In the genomic region with DNA sequence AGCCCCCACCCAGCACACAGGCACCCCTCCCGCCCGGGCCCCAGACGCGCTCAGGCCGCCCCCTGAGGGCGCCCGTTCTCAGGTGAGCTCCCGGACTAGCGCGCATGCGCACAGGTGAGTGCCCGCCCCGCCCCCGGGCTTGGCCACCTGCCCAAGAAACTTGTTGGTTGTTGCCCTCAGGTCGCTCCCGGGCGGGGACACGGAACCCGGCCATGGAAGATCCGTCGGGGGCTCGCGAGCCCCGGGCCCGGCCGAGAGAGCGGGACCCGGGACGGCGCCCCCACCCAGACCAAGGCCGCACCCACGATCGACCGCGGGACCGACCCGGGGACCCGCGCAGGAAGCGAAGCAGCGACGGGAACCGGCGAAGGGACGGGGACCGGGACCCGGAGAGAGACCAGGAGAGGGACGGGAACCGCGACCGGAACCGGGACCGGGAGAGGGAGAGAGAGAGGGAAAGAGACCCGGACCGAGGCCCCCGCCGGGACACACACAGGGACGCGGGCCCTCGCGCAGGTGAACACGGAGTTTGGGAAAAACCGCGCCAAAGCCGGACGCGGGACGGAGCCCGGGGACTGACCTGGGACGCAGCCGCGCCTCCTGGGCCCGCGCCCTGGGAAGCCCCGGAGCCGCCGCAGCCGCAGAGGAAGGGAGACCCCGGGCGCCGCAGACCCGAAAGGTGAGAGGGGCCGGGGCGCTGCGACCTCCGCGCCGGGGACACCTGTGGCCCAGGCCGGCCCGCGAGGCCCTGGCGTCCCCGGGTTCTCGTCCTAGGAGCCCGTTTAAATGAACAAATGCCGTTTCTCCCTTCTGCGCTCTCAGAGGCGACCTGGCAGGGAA, we compare ENCODE assay signal across 10 cellular contexts. TPM values are rescaled to one million over a fixed set of nuclear protein-coding genes. Genes with fewer than 3 reads are reported as not detected.
DNase-seq lines count a peak whose midpoint lies in the region; ATAC-seq and TF ChIP-seq lines count a peak whose summit lies in the region.
"Had no signal": no experiment of that assay in that cellular context is flagged by ENCODE, and none has a peak within 500 bp of the region (broad histone marks: within the 10 kb centered on the region; RNA-seq: fewer than 3 reads in every experiment).

A gene with protein sequence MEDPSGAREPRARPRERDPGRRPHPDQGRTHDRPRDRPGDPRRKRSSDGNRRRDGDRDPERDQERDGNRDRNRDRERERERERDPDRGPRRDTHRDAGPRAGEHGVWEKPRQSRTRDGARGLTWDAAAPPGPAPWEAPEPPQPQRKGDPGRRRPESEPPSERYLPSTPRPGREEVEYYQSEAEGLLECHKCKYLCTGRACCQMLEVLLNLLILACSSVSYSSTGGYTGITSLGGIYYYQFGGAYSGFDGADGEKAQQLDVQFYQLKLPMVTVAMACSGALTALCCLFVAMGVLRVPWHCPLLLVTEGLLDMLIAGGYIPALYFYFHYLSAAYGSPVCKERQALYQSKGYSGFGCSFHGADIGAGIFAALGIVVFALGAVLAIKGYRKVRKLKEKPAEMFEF (plus strand): TSS at position 167 of the 840 bp plus-strand sequence. CDS start 46 bp downstream, at position 213.

- POLR2A ChIA-PET in CD4-positive, alpha-beta memory T cell (lab: Charles Lee; ENCODE audit: partially characterized antibody): interaction anchor here (0.6 kb wide), 1 partner anchor 61 kb away, joined by 3 read pairs; no protein-coding TSS in a partner anchor

- peaks cover 8 to 12% (median 11%) of the 10 kb centered on the region in 4 donors for H3K4me1 Mint-ChIP-seq in CD4-positive, alpha-beta memory T cell
- peaks cover 0 to 8% (median 2%) of the 10 kb centered on the region in 3 donors for H3K4me1 Mint-ChIP-seq in IgD-negative memory B cell
- H3K4me1 Mint-ChIP-seq in activated CD8-positive, alpha-beta memory T cell treated with anti-CD3 and anti-CD28 coated beads, Interleukin-2, amount 10 ng/mL, durations not matched to agents 7 days and 5 days: peaks cover 14% of the 10 kb centered on the region
- H3K4me1 Mint-ChIP-seq in stimulated activated effector memory CD8-positive, alpha-beta T cell treated with anti-CD3 and anti-CD28 coated beads, Interleukin-12 subunit alpha, Interleukin-12 subunit beta, amount 100 ng/mL, for 72 hours: no peaks in the 10 kb centered on the region

- no peak for TF ChIP-seq CTCF in fibroblast of the aortic adventitia (IDR thresholded peaks at IDR 0.05; ENCODE audit: insufficient read depth, low read length)
- TF ChIP-seq CTCF in psoas muscle (IDR thresholded peaks at IDR 0.05): no peak

- H3K27me3 Mint-ChIP-seq in CD4-positive, alpha-beta memory T cell: peaks cover 6 to 10% of the 10 kb centered on the region in 2 donors
- H3K27me3 Mint-ChIP-seq in IgD-negative memory B cell: peaks cover 5% of the 10 kb centered on the region
- peaks cover 30% of the 10 kb centered on the region for H3K27me3 Mint-ChIP-seq in activated CD8-positive, alpha-beta memory T cell treated with anti-CD3 and anti-CD28 coated beads, Interleukin-2, amount 10 ng/mL, durations not matched to agents 7 days and 5 days

- peak; percentile 37 for ATAC-seq in activated CD8-positive, alpha-beta memory T cell treated with anti-CD3 and anti-CD28 coated beads, Interleukin-2, amount 10 ng/mL, durations not matched to agents 7 days and 5 days
- no peak for ATAC-seq in psoas muscle
- no peak for ATAC-seq in stimulated activated effector memory CD8-positive, alpha-beta T cell treated with anti-CD3 and anti-CD28 coated beads, Interleukin-12 subunit alpha, Interleukin-12 subunit beta, amount 100 ng/mL, for 72 hours

- DNase-seq in CD4-positive, alpha-beta memory T cell: peak in 3 of 5 donors; percentile 17 to 21 (median 21)
- DNase-seq in activated CD8-positive, alpha-beta memory T cell treated with anti-CD3 and anti-CD28 coated beads, Interleukin-2, amount 10 ng/mL, durations not matched to agents 7 days and 5 days: no peak
- no peak for DNase-seq in fibroblast of the aortic adventitia (ENCODE audit: low read depth)
- no peak for DNase-seq in psoas muscle
- DNase-seq in stimulated activated effector memory CD8-positive, alpha-beta T cell treated with anti-CD3 and anti-CD28 coated beads, Interleukin-12 subunit alpha, Interleukin-12 subunit beta, amount 100 ng/mL, for 72 hours (ENCODE audit: low spot score in 2 of 2): no peak
- DNase-seq in inferior parietal cortex (ENCODE audit: extremely low spot score): no peak
- no peak for DNase-seq in NAMALWA (ENCODE audit: low spot score)

- H3K27ac ChIP-seq in CD4-positive, alpha-beta memory T cell (ENCODE audit: low read depth, low read length): no peak within 1 kb of the TSS
- no peak within 1 kb of the TSS for H3K27ac ChIP-seq in psoas muscle

- H3K9me3 Mint-ChIP-seq in CD4-positive, alpha-beta memory T cell: peaks cover 0 to 3% (median 0%) of the 10 kb centered on the region in 8 donors
- no peaks in the 10 kb centered on the region for H3K9me3 Mint-ChIP-seq in IgD-negative memory B cell
- H3K9me3 Mint-ChIP-seq in activated CD8-positive, alpha-beta memory T cell treated with anti-CD3 and anti-CD28 coated beads, Interleukin-2, amount 10 ng/mL, durations not matched to agents 7 days and 5 days (ENCODE audit: low read depth): no peaks in the 10 kb centered on the region
- no peaks in the 10 kb centered on the region for H3K9me3 Mint-ChIP-seq in stimulated activated effector memory CD8-positive, alpha-beta T cell treated with anti-CD3 and anti-CD28 coated beads, Interleukin-12 subunit alpha, Interleukin-12 subunit beta, amount 100 ng/mL, for 72 hours

- H3K9me3 ChIP-seq in CD4-positive, alpha-beta memory T cell (ENCODE audit: control insufficient read depth in 1 of 2, low read length in 2 of 2): no peaks in the 10 kb centered on the region
- H3K9me3 ChIP-seq in psoas muscle: no peaks in the 10 kb centered on the region

- peaks cover 20% of the 10 kb centered on the region for H3K4me1 ChIP-seq in CD4-positive, alpha-beta memory T cell (ENCODE audit: insufficient read depth, low read length)
- no peaks in the 10 kb centered on the region for H3K4me1 ChIP-seq in psoas muscle

- intact Hi-C loops in CD4-positive, alpha-beta memory T cell (cut with micrococcal nuclease): no loop called here
- intact Hi-C loops in psoas muscle (cut with DNase I): no loop called here

- no peaks in the 10 kb centered on the region for H3K27me3 ChIP-seq in CD4-positive, alpha-beta memory T cell (ENCODE audit: insufficient read depth, low read length)
- peaks cover 0 to 52% (median 17%) of the 10 kb centered on the region in 3 donors for H3K27me3 ChIP-seq in psoas muscle (ENCODE audit: insufficient read depth in 3 of 3, low read length in 2 of 3)

- peak within 1 kb of the TSS; percentile 17 to 77 (median 59) for H3K4me3 Mint-ChIP-seq in CD4-positive, alpha-beta memory T cell
- H3K4me3 Mint-ChIP-seq in IgD-negative memory B cell: peak within 1 kb of the TSS; percentile 35 to 78 (median 62)
- H3K4me3 Mint-ChIP-seq in activated CD8-positive, alpha-beta memory T cell treated with anti-CD3 and anti-CD28 coated beads, Interleukin-2, amount 10 ng/mL, durations not matched to agents 7 days and 5 days: peak within 1 kb of the TSS; percentile 42
- H3K4me3 Mint-ChIP-seq in stimulated activated effector memory CD8-positive, alpha-beta T cell treated with anti-CD3 and anti-CD28 coated beads, Interleukin-12 subunit alpha, Interleukin-12 subunit beta, amount 100 ng/mL, for 72 hours: no peak within 1 kb of the TSS

- 0 to 1% (median 1%) methylated on average over 79 to 98 of the region's 98 CpGs for WGBS in psoas muscle, 3 donors

- peak within 1 kb of the TSS in 1 of 2 donors; percentile 44 for H3K4me3 ChIP-seq in CD4-positive, alpha-beta memory T cell (ENCODE audit: low read length in 2 of 2)
- H3K4me3 ChIP-seq in fibroblast of the aortic adventitia (ENCODE audit: low read depth, low read length) (peak within 1 kb of the TSS; percentile 37), psoas muscle (peak within 1 kb of the TSS; percentile 54)

- no peaks in the 10 kb centered on the region for H3K36me3 ChIP-seq in CD4-positive, alpha-beta memory T cell (ENCODE audit: insufficient read depth, low read length)
- H3K36me3 ChIP-seq in psoas muscle (ENCODE audit: insufficient read depth in 1 of 2, low read depth in 1 of 2): no peaks in the 10 kb centered on the region

- H3K36me3 Mint-ChIP-seq in CD4-positive, alpha-beta memory T cell: no peaks in the 10 kb centered on the region
- H3K36me3 Mint-ChIP-seq in IgD-negative memory B cell: peaks cover 2% of the 10 kb centered on the region
- no peaks in the 10 kb centered on the region for H3K36me3 Mint-ChIP-seq in activated CD8-positive, alpha-beta memory T cell treated with anti-CD3 and anti-CD28 coated beads, Interleukin-2, amount 10 ng/mL, durations not matched to agents 7 days and 5 days
- no peaks in the 10 kb centered on the region for H3K36me3 Mint-ChIP-seq in stimulated activated effector memory CD8-positive, alpha-beta T cell treated with anti-CD3 and anti-CD28 coated beads, Interleukin-12 subunit alpha, Interleukin-12 subunit beta, amount 100 ng/mL, for 72 hours

- CTCF ChIA-PET in CD4-positive, alpha-beta memory T cell (lab: Charles Lee; ENCODE audit: partially characterized antibody): interaction anchor here (1.0 kb wide), 1 partner anchor 15 kb away, joined by 4 read pairs; no protein-coding TSS in a partner anchor
- CTCF ChIA-PET in activated CD8-positive, alpha-beta memory T cell treated with anti-CD3 and anti-CD28 coated beads, Interleukin-2, amount 10 ng/mL, durations not matched to agents 7 days and 5 days (lab: Charles Lee): no interaction called here

- no peak within 1 kb of the TSS for H3K27ac Mint-ChIP-seq in CD4-positive, alpha-beta memory T cell
- no peak within 1 kb of the TSS for H3K27ac Mint-ChIP-seq in IgD-negative memory B cell
- no peak within 1 kb of the TSS for H3K27ac Mint-ChIP-seq in activated CD8-positive, alpha-beta memory T cell treated with anti-CD3 and anti-CD28 coated beads, Interleukin-2, amount 10 ng/mL, durations not matched to agents 7 days and 5 days
- H3K27ac Mint-ChIP-seq in stimulated activated effector memory CD8-positive, alpha-beta T cell treated with anti-CD3 and anti-CD28 coated beads, Interleukin-12 subunit alpha, Interleukin-12 subunit beta, amount 100 ng/mL, for 72 hours: no peak within 1 kb of the TSS

RNA-seq across cellular contexts. Expression of the gene that starts here (rescaled TPM):
- not detected for total RNA-seq in CD4-positive, alpha-beta memory T cell
- not detected for polyA plus RNA-seq in CD4-positive, alpha-beta memory T cell
- not detected for polyA plus RNA-seq in IgD-negative memory B cell
- total RNA-seq in activated CD8-positive, alpha-beta memory T cell treated with anti-CD3 and anti-CD28 coated beads, Interleukin-2, amount 10 ng/mL, durations not matched to agents 7 days and 5 days: not detected
- not detected in 2 replicates for total RNA-seq in fibroblast of the aortic adventitia (ENCODE audit: low replicate concordance)
- not detected for total RNA-seq in psoas muscle
- under 1 TPM in 2 of 3 donors, not detected in 1; 0.01 to 0.10 TPM for polyA plus RNA-seq in psoas muscle
- total RNA-seq: aorta, subcutaneous adipose tissue had no signal

Comparison
In these comparisons a context has a peak if more than half of its experiments do, and no peak if none do; other contexts are left out.
1. Peak in DNase-seq in CD4-positive, alpha-beta memory T cell; RNA of the gene not detected or under 1 TPM.
2. Peak in ATAC-seq in activated CD8-positive, alpha-beta memory T cell treated with anti-CD3 and anti-CD28 coated beads, Interleukin-2, amount 10 ng/mL, durations not matched to agents 7 days and 5 days; RNA of the gene not detected or under 1 TPM.